8 cellular contexts compared by ENCODE assay signal in genomic region chr19:49488863-49489537, GRCh38. TPM values are rescaled to one million over a fixed set of nuclear protein-coding genes. Genes with fewer than 3 reads are reported as not detected.
A peak's percentile ranks its signal among the peaks of the same experiment; 100 is the strongest.
DNase-seq lines count a peak whose midpoint lies in the region; ATAC-seq and TF ChIP-seq lines count a peak whose summit lies in the region.

No MANE protein-coding gene starts in this region.

- no peak for DNase-seq in H7
- DNase-seq in activated B cell treated with CpG ODN at 0.5 μM for 24 hours: no peak
- peak in 1 of 2 donors; percentile 37 for DNase-seq in foreskin fibroblast
- DNase-seq in NCI-H2171 treated with DMSO at 0.1 percent for 48 hours (lab: John Stamatoyannopoulos, UW): no peak
- no peak for DNase-seq in GM13977 (ENCODE audit: low spot score)
- no peak for DNase-seq in SKM-1 (lab: John Stamatoyannopoulos, UW; ENCODE audit: unreplicated experiment)
- DNase-seq in NCI-H748 (lab: John Stamatoyannopoulos, UW; ENCODE audit: unreplicated experiment): no peak

- intact Hi-C loops in activated B cell treated with CpG ODN at 0.5 μM for 24 hours (cut with micrococcal nuclease): no loop called here

- peaks cover 13% of the 10 kb centered on the region for H3K4me1 ChIP-seq in skeletal muscle satellite cell (ENCODE audit: control insufficient read depth, insufficient read depth, low read length)

- no peaks in the 10 kb centered on the region for H3K27me3 ChIP-seq in H7 (ENCODE audit: control insufficient read depth, insufficient read depth, low read length)
- H3K27me3 ChIP-seq in skeletal muscle satellite cell (ENCODE audit: control insufficient read depth, insufficient read depth, low read length): no peaks in the 10 kb centered on the region

- H3K36me3 ChIP-seq in H7 (replicated peaks; ENCODE audit: control insufficient read depth, insufficient read depth, low read length) (peaks cover 38% of the 10 kb centered on the region), skeletal muscle satellite cell (ENCODE audit: insufficient read depth, low read length) (peaks cover 54% of the 10 kb centered on the region)

- peak overlapping the region; percentile 82 for H3K4me3 ChIP-seq in H7 (ENCODE audit: insufficient read depth, low read depth, low read length)
- H3K4me3 ChIP-seq in foreskin fibroblast (ENCODE audit: low read depth in 1 of 2, low read length in 2 of 2): peak overlapping the region; percentile 87 to 99
- H3K4me3 ChIP-seq in skeletal muscle satellite cell (ENCODE audit: low read length): peak overlapping the region; percentile 99

- peak overlapping the region; percentile 91 for H3K27ac Mint-ChIP-seq in activated B cell treated with CpG ODN at 0.5 μM for 24 hours

- no peaks in the 10 kb centered on the region for H3K9me3 ChIP-seq in skeletal muscle satellite cell (replicated peaks; ENCODE audit: low read length)

- H3K4me1 Mint-ChIP-seq in activated B cell treated with CpG ODN at 0.5 μM for 24 hours: peaks cover 43% of the 10 kb centered on the region

- peak overlapping the region; percentile 93 for H3K4me2 ChIP-seq in skeletal muscle satellite cell (ENCODE audit: low read length)

- no peaks in the 10 kb centered on the region for H3K9me3 Mint-ChIP-seq in activated B cell treated with CpG ODN at 0.5 μM for 24 hours

- no peak for ATAC-seq in activated B cell treated with CpG ODN at 0.5 μM for 24 hours (ENCODE audit: low read depth)

- POLR2A ChIA-PET in activated B cell treated with CpG ODN at 0.5 μM for 24 hours (lab: Charles Lee): interaction anchor here (0.6 to 2.9 kb wide), 17 partner anchors 10 to 470 kb away, joined by 3 to 28 read pairs (median 5); partner anchors contain the start of genes ALDH16A1, PIH1D1 and SCAF1

- peak overlapping the region; percentile 93 for H3K4me3 Mint-ChIP-seq in activated B cell treated with CpG ODN at 0.5 μM for 24 hours

- peak overlapping the region; percentile 100 for H3K9ac ChIP-seq in skeletal muscle satellite cell (ENCODE audit: low read depth, low read length)

- CTCF ChIA-PET in activated B cell treated with CpG ODN at 0.5 μM for 24 hours (lab: Charles Lee): interaction anchor here (1.0 kb wide), 1 partner anchor 19 kb away, joined by 3 read pairs; no protein-coding TSS in a partner anchor

- TF ChIP-seq CTCF in activated B cell treated with CpG ODN at 0.5 μM for 24 hours (IDR thresholded peaks at IDR 0.05): no peak
- no peak for TF ChIP-seq CTCF in foreskin fibroblast (IDR thresholded peaks at IDR 0.05; ENCODE audit: low read depth, low read length)
- TF ChIP-seq CTCF in GM13977 (IDR thresholded peaks at IDR 0.05; ENCODE audit: extremely low read depth, insufficient read depth, missing control alignments): no peak

- in situ Hi-C loops in GM13977 (cut with MboI; ENCODE audit: low pct_unique_long_range_greater_than_20kb, low sequenced_read_pairs, unreplicated experiment): no loop called here

- H3K27me3 Mint-ChIP-seq in activated B cell treated with CpG ODN at 0.5 μM for 24 hours: peaks cover 2% of the 10 kb centered on the region

- peaks cover 68% of the 10 kb centered on the region for H3K36me3 Mint-ChIP-seq in activated B cell treated with CpG ODN at 0.5 μM for 24 hours (ENCODE audit: low read depth)

RNA-seq across cellular contexts. Expression of gene RPL13A, which starts 1.6 kb away (rescaled TPM):
- total RNA-seq in H7 (2014; rRNA removed; shearing (Covaris generic)): 4,136 and 6,335 TPM in 2 replicates
- 6,642 and 7,342 TPM in 2 replicates for total RNA-seq in activated B cell treated with CpG ODN at 0.5 μM for 24 hours
- 1,903 and 3,080 TPM in 2 replicates for total RNA-seq in skeletal muscle satellite cell (2012; rRNA removed)

RNA-seq across cellular contexts. Expression of gene RPS11, which starts 7.2 kb away (rescaled TPM):
- total RNA-seq in H7 (2014; rRNA removed; shearing (Covaris generic)): 2,449 and 2,647 TPM in 2 replicates
- 3,758 and 4,733 TPM in 2 replicates for total RNA-seq in activated B cell treated with CpG ODN at 0.5 μM for 24 hours
- total RNA-seq in skeletal muscle satellite cell (2012; rRNA removed): 2,630 and 3,928 TPM in 2 replicates

RNA-seq across cellular contexts. Expression of gene FLT3LG, which starts 15.0 kb away (rescaled TPM):
- 0.55 and 1.6 TPM in 2 replicates for total RNA-seq in H7 (2014; rRNA removed; shearing (Covaris generic))
- 15.4 and 17.7 TPM in 2 replicates for total RNA-seq in activated B cell treated with CpG ODN at 0.5 μM for 24 hours
- total RNA-seq in skeletal muscle satellite cell (2012; rRNA removed): 1.8 and 3.5 TPM in 2 replicates

RNA-seq across cellular contexts. Expression of gene FCGRT, which starts 23.5 kb away (rescaled TPM):
- 28.5 and 36.9 TPM in 2 replicates for total RNA-seq in H7 (2014; rRNA removed; shearing (Covaris generic))
- total RNA-seq in activated B cell treated with CpG ODN at 0.5 μM for 24 hours: 17.4 and 18.8 TPM in 2 replicates
- total RNA-seq in skeletal muscle satellite cell (2012; rRNA removed): 24.7 and 28.6 TPM in 2 replicates

RNA-seq across cellular contexts. Expression of gene ALDH16A1, which starts 36.0 kb away (rescaled TPM):
- total RNA-seq in H7 (2014; rRNA removed; shearing (Covaris generic)): 55.5 and 62.2 TPM in 2 replicates
- 61.4 and 61.6 TPM in 2 replicates for total RNA-seq in activated B cell treated with CpG ODN at 0.5 μM for 24 hours
- total RNA-seq in skeletal muscle satellite cell (2012; rRNA removed): 27.4 and 37.6 TPM in 2 replicates
